In genomic region chr18:49486617-49486958, GRCh38 we compare ENCODE assay signal across 8 cellular contexts. TPM values are rescaled to one million over a fixed set of nuclear protein-coding genes. Genes with fewer than 3 reads are reported as not detected.
DNase-seq lines count a peak whose midpoint lies in the region; ATAC-seq and TF ChIP-seq lines count a peak whose summit lies in the region.

No MANE protein-coding gene starts in this region.

- no peaks in the 10 kb centered on the region for H3K27me3 Mint-ChIP-seq in activated CD4-positive, alpha-beta T cell treated with anti-CD3 and anti-CD28 coated beads, Interleukin-2, amount 10 ng/mL, durations not matched to agents 7 days and 5 days
- H3K27me3 Mint-ChIP-seq in effector memory CD8-positive, alpha-beta T cell = no peaks in the 10 kb centered on the region
- no peaks in the 10 kb centered on the region for H3K27me3 Mint-ChIP-seq in naive B cell

- H3K4me3 Mint-ChIP-seq in activated CD4-positive, alpha-beta T cell treated with anti-CD3 and anti-CD28 coated beads, Interleukin-2, amount 10 ng/mL, durations not matched to agents 7 days and 5 days = peak overlapping the region; percentile 94
- peak overlapping the region; percentile 79 to 88 for H3K4me3 Mint-ChIP-seq in effector memory CD8-positive, alpha-beta T cell
- H3K4me3 Mint-ChIP-seq in naive B cell = peak overlapping the region; percentile 92 to 100 (median 98)

- H3K9me3 Mint-ChIP-seq in activated CD4-positive, alpha-beta T cell treated with anti-CD3 and anti-CD28 coated beads, Interleukin-2, amount 10 ng/mL, durations not matched to agents 7 days and 5 days = no peaks in the 10 kb centered on the region
- H3K9me3 Mint-ChIP-seq in effector memory CD8-positive, alpha-beta T cell = no peaks in the 10 kb centered on the region
- H3K9me3 Mint-ChIP-seq in naive B cell = no peaks in the 10 kb centered on the region

- H3K4me1 Mint-ChIP-seq in activated CD4-positive, alpha-beta T cell treated with anti-CD3 and anti-CD28 coated beads, Interleukin-2, amount 10 ng/mL, durations not matched to agents 7 days and 5 days = peaks cover 64% of the 10 kb centered on the region
- peaks cover 32 to 54% of the 10 kb centered on the region in 2 donors for H3K4me1 Mint-ChIP-seq in effector memory CD8-positive, alpha-beta T cell (ENCODE audit: low read depth in 2 of 2)
- H3K4me1 Mint-ChIP-seq in naive B cell = peaks cover 21 to 72% (median 42%) of the 10 kb centered on the region in 3 donors

- ATAC-seq in effector memory CD8-positive, alpha-beta T cell (replicated peaks) = peak; percentile 2
- ATAC-seq in naive B cell (ENCODE audit: low read depth in 2 of 2) = peak in 1 of 2 donors; percentile 13
- no peak for ATAC-seq in HG02571 (IDR thresholded peaks at IDR 0.05; ENCODE audit: unreplicated experiment)

- DNase-seq in activated CD4-positive, alpha-beta T cell treated with anti-CD3 and anti-CD28 coated beads, Interleukin-2, amount 10 ng/mL, durations not matched to agents 7 days and 5 days = no peak
- DNase-seq in activated CD4-positive, alpha-beta T cell treated with anti-CD3 and anti-CD28 coated beads for 48 hours = no peak
- DNase-seq in effector memory CD8-positive, alpha-beta T cell = no peak
- DNase-seq in naive B cell = no peak
- DNase-seq in posterior vena cava (ENCODE audit: low spot score) = no peak
- DNase-seq in HCEC 1CT = no peak

- H3K36me3 Mint-ChIP-seq in activated CD4-positive, alpha-beta T cell treated with anti-CD3 and anti-CD28 coated beads, Interleukin-2, amount 10 ng/mL, durations not matched to agents 7 days and 5 days (ENCODE audit: low read depth) = peaks cover 72% of the 10 kb centered on the region
- H3K36me3 Mint-ChIP-seq in effector memory CD8-positive, alpha-beta T cell (ENCODE audit: insufficient read depth) = peaks cover 71% of the 10 kb centered on the region
- H3K36me3 Mint-ChIP-seq in naive B cell = peaks cover 31 to 32% of the 10 kb centered on the region in 2 donors

- H3K27ac Mint-ChIP-seq in activated CD4-positive, alpha-beta T cell treated with anti-CD3 and anti-CD28 coated beads, Interleukin-2, amount 10 ng/mL, durations not matched to agents 7 days and 5 days = peak overlapping the region; percentile 96
- H3K27ac Mint-ChIP-seq in effector memory CD8-positive, alpha-beta T cell = peak overlapping the region; percentile 84 to 96
- H3K27ac Mint-ChIP-seq in naive B cell = peak overlapping the region; percentile 97 to 100 (median 99)

- POLR2A ChIA-PET in activated CD4-positive, alpha-beta T cell treated with anti-CD3 and anti-CD28 coated beads, Interleukin-2, amount 10 ng/mL, durations not matched to agents 7 days and 5 days (lab: Charles Lee) = interaction anchor here (0.6 to 0.8 kb wide), 2 partner anchors 22 to 302 kb away, joined by 3 to 4 read pairs; no protein-coding TSS in a partner anchor

- CTCF ChIA-PET in activated CD4-positive, alpha-beta T cell treated with anti-CD3 and anti-CD28 coated beads, Interleukin-2, amount 10 ng/mL, durations not matched to agents 7 days and 5 days (lab: Charles Lee) = interaction anchor here (1.1 to 2.0 kb wide), 5 partner anchors 9 to 325 kb away, joined by 3 to 8 read pairs (median 4); no protein-coding TSS in a partner anchor

- intact Hi-C loops in posterior vena cava (cut with DNase I) = no loop called here

TF ChIP-seq in PFSK-1, 5 proteins besides CTCF, POLR2A, EP300 and RAD21:
- TF ChIP-seq TAF1 (IDR thresholded peaks at IDR 0.05; ENCODE audit: borderline replicate concordance, insufficient read depth, low read length) = no peak
- peak; percentile 8; the same call in 1 of the 2 replicates for TF ChIP-seq SIN3A (IDR thresholded peaks at IDR 0.05; ENCODE audit: borderline replicate concordance, insufficient read depth, low read length)

RNA-seq across cellular contexts. Expression of gene C18orf32, which starts 0.4 kb away (rescaled TPM):
- 10 to 100 TPM; 27.3 to 34.7 TPM for total RNA-seq in activated CD4-positive, alpha-beta T cell treated with anti-CD3 and anti-CD28 coated beads, Interleukin-2, amount 10 ng/mL, durations not matched to agents 7 days and 5 days
- 10.3 TPM for polyA plus RNA-seq in PFSK-1 (2012; ENCODE audit: insufficient read length, low read depth)
- polyA plus RNA-seq in naive B cell (ENCODE audit: low read depth in 6 of 6) = 100 to 1,000 TPM; 106 to 205 (median 114) TPM
- total RNA-seq in posterior vena cava = 10 to 100 TPM; 58.8 to 60.7 TPM

RNA-seq across cellular contexts. Expression of gene RPL17, which starts 5.7 kb away (rescaled TPM):
- 1,000 to 10,000 TPM; 1,398 to 1,634 TPM for total RNA-seq in activated CD4-positive, alpha-beta T cell treated with anti-CD3 and anti-CD28 coated beads, Interleukin-2, amount 10 ng/mL, durations not matched to agents 7 days and 5 days
- polyA plus RNA-seq in PFSK-1 (2012; ENCODE audit: insufficient read length, low read depth) = 2,324 TPM
- 1,000 to 10,000 TPM; 1,070 to 1,999 (median 1,663) TPM for polyA plus RNA-seq in naive B cell (ENCODE audit: low read depth in 6 of 6)
- total RNA-seq in posterior vena cava = 1,000 to 10,000 TPM; 1,368 to 1,452 TPM

RNA-seq across cellular contexts. Expression of gene DYM, which starts 26.1 kb away (rescaled TPM):
- 10 to 100 TPM; 60.5 to 66.3 TPM for total RNA-seq in activated CD4-positive, alpha-beta T cell treated with anti-CD3 and anti-CD28 coated beads, Interleukin-2, amount 10 ng/mL, durations not matched to agents 7 days and 5 days
- polyA plus RNA-seq in PFSK-1 (2012; ENCODE audit: insufficient read length, low read depth) = 54.0 TPM
- 10 to 100 TPM; 23.7 to 45.4 (median 36.9) TPM for polyA plus RNA-seq in naive B cell (ENCODE audit: low read depth in 6 of 6)
- 10 to 100 TPM; 65.5 to 89.5 TPM for total RNA-seq in posterior vena cava
